ENCODE assay signal across 8 cellular contexts in genomic region chr2:11155326-11156059, GRCh38. TPM values are rescaled to one million over a fixed set of nuclear protein-coding genes. Genes with fewer than 3 reads are reported as not detected.
A peak's percentile ranks its signal among the peaks of the same experiment; 100 is the strongest.
DNase-seq lines count a peak whose midpoint lies in the region; ATAC-seq and FAIRE-seq lines count a peak whose summit lies in the region.

Gene SLC66A3, plus strand, starts transcription at chr2:11155467. Its CDS starts 80 bp downstream, at chr2:11155547.

- peaks cover 24% of the 10 kb centered on the region for H3K27me3 ChIP-seq in iPS-15b (ENCODE audit: control insufficient read depth, insufficient read depth, low read length)
- H3K27me3 ChIP-seq in skeletal muscle tissue (ENCODE audit: control insufficient read depth in 3 of 3, insufficient read depth in 3 of 3, low read length in 3 of 3): no peaks in the 10 kb centered on the region

- H3K9ac ChIP-seq in ES-I3 (ENCODE audit: low read depth, low read length): peak within 1 kb of the TSS; percentile 83
- peak within 1 kb of the TSS; percentile 76 for H3K9ac ChIP-seq in iPS-15b (ENCODE audit: low read depth, low read length)
- peak within 1 kb of the TSS; percentile 83 to 89 (median 86) for H3K9ac ChIP-seq in skeletal muscle tissue (ENCODE audit: low read depth in 1 of 3, low read length in 3 of 3)

- no peaks in the 10 kb centered on the region for H3K36me3 ChIP-seq in ES-I3 (ENCODE audit: insufficient read depth, low read length)
- H3K36me3 ChIP-seq in iPS-15b (ENCODE audit: control insufficient read depth, insufficient read depth, low read length): no peaks in the 10 kb centered on the region
- H3K36me3 ChIP-seq in skeletal muscle tissue (ENCODE audit: control insufficient read depth in 3 of 3, insufficient read depth in 3 of 3, low read length in 3 of 3): no peaks in the 10 kb centered on the region

- FAIRE-seq in HTR-8/SVneo (lab: Jason Lieb, UNC): no peak

- ATAC-seq in GM21526 (IDR thresholded peaks at IDR 0.05; ENCODE audit: low FRiP score, unreplicated experiment): peak; percentile 76

- H3K4me3 ChIP-seq in iPS-15b (ENCODE audit: low read depth, low read length) (peak within 1 kb of the TSS; percentile 58), skeletal muscle tissue (ENCODE audit: low read length in 3 of 3) (peak within 1 kb of the TSS; percentile 75 to 81 (median 80))

- peaks cover 5% of the 10 kb centered on the region for H3K4me1 ChIP-seq in ES-I3 (ENCODE audit: insufficient read depth, low read length)
- peaks cover 4% of the 10 kb centered on the region for H3K4me1 ChIP-seq in iPS-15b (ENCODE audit: control insufficient read depth, insufficient read depth, low read length)
- H3K4me1 ChIP-seq in skeletal muscle tissue (ENCODE audit: control insufficient read depth in 3 of 3, insufficient read depth in 3 of 3, low read length in 3 of 3): peaks cover 8 to 14% (median 13%) of the 10 kb centered on the region in 3 donors

- H3K27ac ChIP-seq in skeletal muscle tissue (ENCODE audit: low read depth, low read length): peak within 1 kb of the TSS; percentile 92

- H3K9me3 ChIP-seq in ES-I3 (ENCODE audit: control insufficient read depth, insufficient read depth, low read length) (no peaks in the 10 kb centered on the region), iPS-15b (ENCODE audit: control insufficient read depth, insufficient read depth, low read length) (no peaks in the 10 kb centered on the region), skeletal muscle tissue (ENCODE audit: control insufficient read depth in 3 of 3, low read length in 3 of 3) (no peaks in the 10 kb centered on the region)

- DNase-seq in HTR-8/SVneo (ENCODE audit: insufficient read length, low spot score): peak; percentile 83
- peak; percentile 83 for DNase-seq in NOMO-1 treated with dmso at 0.1 percent for 144 hours (lab: John Stamatoyannopoulos, UW; ENCODE audit: unreplicated experiment)
- peak; percentile 82 for DNase-seq in amniotic epithelial cell (ENCODE audit: low read depth)
- no peak for DNase-seq in stimulated activated CD4-positive, alpha-beta T cell treated with anti-CD3 and anti-CD28 coated beads, Interleukin-4, amount 100 ng/mL, for 1 hour

RNA-seq across cellular contexts. Expression of gene SLC66A3, which starts in this region (rescaled TPM):
- total RNA-seq in skeletal muscle tissue: 20.9 TPM
